Comparison of ENCODE assay signal across 23 cellular contexts in the genomic region with DNA sequence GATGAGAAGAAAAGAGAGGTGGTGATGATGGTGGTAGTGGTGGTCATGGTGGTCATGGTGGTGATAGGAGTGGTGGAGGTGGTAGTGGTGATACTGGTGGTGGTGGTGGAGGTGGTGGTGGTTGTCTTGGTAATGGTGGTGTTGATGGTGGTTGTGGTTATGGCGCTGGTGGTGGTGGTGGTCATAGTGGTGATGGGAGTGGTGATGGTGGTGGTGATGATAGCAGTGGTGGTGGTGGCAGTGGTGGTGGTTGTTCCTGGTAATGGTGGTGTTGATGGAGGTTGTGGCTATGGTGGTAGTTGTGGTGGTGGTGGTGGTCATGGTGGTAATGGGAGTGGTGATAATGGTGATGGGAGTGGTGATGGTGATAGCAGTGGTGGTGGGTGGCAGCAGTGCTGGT. TPM values are rescaled to one million over a fixed set of nuclear protein-coding genes. Genes with fewer than 3 reads are reported as not detected.
DNase-seq lines count a peak whose midpoint lies in the region; ATAC-seq, FAIRE-seq and TF ChIP-seq lines count a peak whose summit lies in the region.
"Had no signal": no experiment of that assay in that cellular context is flagged by ENCODE, and none has a peak within 500 bp of the region (broad histone marks: within the 10 kb centered on the region; RNA-seq: fewer than 3 reads in every experiment).

No MANE protein-coding gene starts in this region.

- H3K27me3 ChIP-seq in HepG2 (ENCODE audit: control insufficient read depth in 1 of 2, insufficient read depth in 2 of 2, low read length in 2 of 2) = no peaks in the 10 kb centered on the region
- H3K27me3 ChIP-seq: BLaER1 had no signal

- CTCF ChIA-PET in activated naive CD4-positive, alpha-beta T cell treated with anti-CD3 and anti-CD28 coated beads, Interleukin-2, amount 10 ng/mL, durations not matched to agents 7 days and 5 days (lab: Charles Lee) = interaction anchor here (0.6 kb wide), 1 partner anchor 102 kb away, joined by 3 read pairs; no protein-coding TSS in a partner anchor
- CTCF ChIA-PET in HepG2 (lab: Yijun Ruan, JAX; ENCODE audit: low intra/inter-chr PET ratio, low total read pairs) = no interaction called here

- H3K4me1 ChIP-seq in HepG2 (ENCODE audit: insufficient read depth, low read length) = no peaks in the 10 kb centered on the region
- H3K4me1 ChIP-seq: BLaER1 had no signal

- no peaks in the 10 kb centered on the region for H3K36me3 ChIP-seq in HepG2 (replicated peaks in 1 of 2; ENCODE audit: control insufficient read depth in 1 of 2, insufficient read depth in 2 of 2, low read length in 2 of 2)
- H3K36me3 ChIP-seq: BLaER1 had no signal

- no peak for TF ChIP-seq RAD21 in HepG2 (CRISPR knock-in tag; IDR thresholded peaks at IDR 0.05)

- no peak overlapping the region for H3K9ac ChIP-seq in HepG2 (ENCODE audit: insufficient read depth, low read depth, low read length)
- H3K9ac ChIP-seq: BLaER1 had no signal

- no TSS peak for BruUV-seq in HepG2 (replicated peaks; lab: Mats Ljungman, UMichigan)

- H3K4me3 Mint-ChIP-seq in activated naive CD4-positive, alpha-beta T cell treated with anti-CD3 and anti-CD28 coated beads, Interleukin-2, amount 10 ng/mL, durations not matched to agents 7 days and 5 days = no peak overlapping the region
- H3K4me3 Mint-ChIP-seq in activated naive CD8-positive, alpha-beta T cell treated with anti-CD3 and anti-CD28 coated beads, Interleukin-2, amount 50 U/mL, for 24 hours = no peak overlapping the region
- H3K4me3 Mint-ChIP-seq in stimulated activated memory B cell treated with anti-CD40 and anti-IgM and Interleukin-4, amounts not matched to agents 10 μg/mL and 1 μg/mL and 100 μg/mL, for 72 hours = no peak overlapping the region
- no peak overlapping the region for H3K4me3 Mint-ChIP-seq in mesothelial cell of epicardium
- H3K4me3 Mint-ChIP-seq: CD14-positive monocyte; CD8-positive, alpha-beta T cell; H9 had no signal

- WGBS in HepG2 (ENCODE audit: low lambda C conversion rate) = 0% methylated on average over 1 of the region's 1 CpG

- no peak for TF ChIP-seq POLR2A in HepG2 (IDR thresholded peaks at IDR 0.05; ENCODE audit: insufficient read depth in 1 of 2, low read depth in 2 of 2, low read length in 2 of 2)

- no peak overlapping the region for H3K27ac ChIP-seq in HepG2 (ENCODE audit: extremely low read length, insufficient read depth, low read length)
- H3K27ac ChIP-seq: BLaER1 had no signal

- no peak for FAIRE-seq in HepG2 (lab: Jason Lieb, UNC)
- FAIRE-seq: GM12891, K562 had no signal

- H3K4me2 ChIP-seq in HepG2 (ENCODE audit: low read depth, low read length) = no peak overlapping the region
- H3K4me2 ChIP-seq: BLaER1 had no signal

- no peak for TF ChIP-seq CTCF in HepG2 (CRISPR knock-in tag; IDR thresholded peaks at IDR 0.05)
- TF ChIP-seq CTCF in mesothelial cell of epicardium (IDR thresholded peaks at IDR 0.05; ENCODE audit: unreplicated experiment) = no peak

- H3K79me2 ChIP-seq in HepG2 (ENCODE audit: insufficient read depth, low read length) = no peaks in the 10 kb centered on the region

- no peaks in the 10 kb centered on the region for H3K27me3 Mint-ChIP-seq in activated naive CD4-positive, alpha-beta T cell treated with anti-CD3 and anti-CD28 coated beads, Interleukin-2, amount 10 ng/mL, durations not matched to agents 7 days and 5 days
- H3K27me3 Mint-ChIP-seq in activated naive CD8-positive, alpha-beta T cell treated with anti-CD3 and anti-CD28 coated beads, Interleukin-2, amount 50 U/mL, for 24 hours = peaks cover 1% of the 10 kb centered on the region
- peaks cover 6% of the 10 kb centered on the region for H3K27me3 Mint-ChIP-seq in stimulated activated memory B cell treated with anti-CD40 and anti-IgM and Interleukin-4, amounts not matched to agents 10 μg/mL and 1 μg/mL and 100 μg/mL, for 72 hours
- H3K27me3 Mint-ChIP-seq in mesothelial cell of epicardium (ENCODE audit: low read depth) = peaks cover 16% of the 10 kb centered on the region

- in situ Hi-C loops in HepG2 (cut with HindIII; ENCODE audit: extremely low pct_ligation_motif_present, low pct_unique_long_range_greater_than_20kb) = no loop called here

- no peaks in the 10 kb centered on the region for H3K36me3 Mint-ChIP-seq in activated naive CD4-positive, alpha-beta T cell treated with anti-CD3 and anti-CD28 coated beads, Interleukin-2, amount 10 ng/mL, durations not matched to agents 7 days and 5 days
- H3K36me3 Mint-ChIP-seq in activated naive CD4-positive, alpha-beta T cell treated with anti-CD3 and anti-CD28 coated beads, Interleukin-2, amount 50 U/mL, for 72 hours = no peaks in the 10 kb centered on the region
- no peaks in the 10 kb centered on the region for H3K36me3 Mint-ChIP-seq in activated naive CD8-positive, alpha-beta T cell treated with anti-CD3 and anti-CD28 coated beads, Interleukin-2, amount 50 U/mL, for 24 hours (ENCODE audit: low read depth)
- no peaks in the 10 kb centered on the region for H3K36me3 Mint-ChIP-seq in stimulated activated memory B cell treated with anti-CD40 and anti-IgM and Interleukin-4, amounts not matched to agents 10 μg/mL and 1 μg/mL and 100 μg/mL, for 72 hours
- H3K36me3 Mint-ChIP-seq in mesothelial cell of epicardium = no peaks in the 10 kb centered on the region
- H3K36me3 Mint-ChIP-seq: CD14-positive monocyte; CD8-positive, alpha-beta T cell had no signal

- no peaks in the 10 kb centered on the region for H3K4me1 Mint-ChIP-seq in activated naive CD4-positive, alpha-beta T cell treated with anti-CD3 and anti-CD28 coated beads, Interleukin-2, amount 10 ng/mL, durations not matched to agents 7 days and 5 days
- H3K4me1 Mint-ChIP-seq in activated naive CD8-positive, alpha-beta T cell treated with anti-CD3 and anti-CD28 coated beads, Interleukin-2, amount 50 U/mL, for 24 hours = peaks cover 1% of the 10 kb centered on the region
- H3K4me1 Mint-ChIP-seq in stimulated activated memory B cell treated with anti-CD40 and anti-IgM and Interleukin-4, amounts not matched to agents 10 μg/mL and 1 μg/mL and 100 μg/mL, for 72 hours = no peaks in the 10 kb centered on the region
- no peaks in the 10 kb centered on the region for H3K4me1 Mint-ChIP-seq in mesothelial cell of epicardium
- H3K4me1 Mint-ChIP-seq: H9 had no signal

- H3K9me3 ChIP-seq in HepG2 (ENCODE audit: low read length) = no peaks in the 10 kb centered on the region
- H3K9me3 ChIP-seq: BLaER1 had no signal

- TF ChIP-seq EP300 in HepG2 (IDR thresholded peaks at IDR 0.05; ENCODE audit: low read depth in 2 of 2, low read length in 2 of 2) (no peak), HepG2 (CRISPR knock-in tag; IDR thresholded peaks at IDR 0.05; ENCODE audit: borderline replicate concordance) (no peak)

- no peak overlapping the region for H3K4me3 ChIP-seq in HepG2 (replicated peaks in 1 of 3; ENCODE audit: insufficient read depth in 1 of 3, low read depth in 2 of 3, low read length in 3 of 3)
- H3K4me3 ChIP-seq: BLaER1, K562 had no signal

- no peaks in the 10 kb centered on the region for H3K9me3 Mint-ChIP-seq in activated naive CD4-positive, alpha-beta T cell treated with anti-CD3 and anti-CD28 coated beads, Interleukin-2, amount 10 ng/mL, durations not matched to agents 7 days and 5 days
- H3K9me3 Mint-ChIP-seq in activated naive CD4-positive, alpha-beta T cell treated with anti-CD3 and anti-CD28 coated beads, Interleukin-2, amount 50 U/mL, for 72 hours = peaks cover 0 to 12% of the 10 kb centered on the region in 2 donors
- H3K9me3 Mint-ChIP-seq in activated naive CD8-positive, alpha-beta T cell treated with anti-CD3 and anti-CD28 coated beads, Interleukin-2, amount 50 U/mL, for 24 hours = no peaks in the 10 kb centered on the region
- peaks cover 6% of the 10 kb centered on the region for H3K9me3 Mint-ChIP-seq in stimulated activated memory B cell treated with anti-CD40 and anti-IgM and Interleukin-4, amounts not matched to agents 10 μg/mL and 1 μg/mL and 100 μg/mL, for 72 hours
- no peaks in the 10 kb centered on the region for H3K9me3 Mint-ChIP-seq in mesothelial cell of epicardium
- H3K9me3 Mint-ChIP-seq: CD8-positive, alpha-beta T cell had no signal

- H4K20me1 ChIP-seq in HepG2 (ENCODE audit: insufficient read depth, low read length) = no peaks in the 10 kb centered on the region
- H4K20me1 ChIP-seq: BLaER1 had no signal

- H3K27ac Mint-ChIP-seq in activated naive CD4-positive, alpha-beta T cell treated with anti-CD3 and anti-CD28 coated beads, Interleukin-2, amount 10 ng/mL, durations not matched to agents 7 days and 5 days = peak overlapping the region; percentile 24
- H3K27ac Mint-ChIP-seq in activated naive CD4-positive, alpha-beta T cell treated with anti-CD3 and anti-CD28 coated beads, Interleukin-2, amount 50 U/mL, for 72 hours = no peak overlapping the region
- H3K27ac Mint-ChIP-seq in activated naive CD8-positive, alpha-beta T cell treated with anti-CD3 and anti-CD28 coated beads, Interleukin-2, amount 50 U/mL, for 24 hours = peak overlapping the region; percentile 68
- H3K27ac Mint-ChIP-seq in stimulated activated memory B cell treated with anti-CD40 and anti-IgM and Interleukin-4, amounts not matched to agents 10 μg/mL and 1 μg/mL and 100 μg/mL, for 72 hours = no peak overlapping the region
- H3K27ac Mint-ChIP-seq in mesothelial cell of epicardium = no peak overlapping the region
- H3K27ac Mint-ChIP-seq: CD14-positive monocyte; CD8-positive, alpha-beta T cell had no signal

- POLR2A ChIA-PET in HepG2 (lab: Yijun Ruan, JAX) = no interaction called here

- no peak for DNase-seq in activated naive CD4-positive, alpha-beta T cell treated with anti-CD3 and anti-CD28 coated beads, Interleukin-2, amount 10 ng/mL, durations not matched to agents 7 days and 5 days
- no peak for DNase-seq in activated naive CD4-positive, alpha-beta T cell treated with anti-CD3 and anti-CD28 coated beads, Interleukin-2, amount 50 U/mL, for 72 hours (ENCODE audit: low spot score in 2 of 2)
- no peak for DNase-seq in activated naive CD8-positive, alpha-beta T cell treated with anti-CD3 and anti-CD28 coated beads, Interleukin-2, amount 50 U/mL, for 24 hours
- no peak for DNase-seq in HepG2 (ENCODE audit: low spot score)
- no peak for DNase-seq in NCI-H1048 (lab: John Stamatoyannopoulos, UW)
- no peak for DNase-seq in mesothelial cell of epicardium (ENCODE audit: low spot score in 2 of 2, unreplicated experiment in 2 of 2)
- DNase-seq: 8988T; Calu3; CD8-positive, alpha-beta T cell; DMS53; DND-41; EL; GOT3; H9 had no signal

- ATAC-seq in activated naive CD4-positive, alpha-beta T cell treated with anti-CD3 and anti-CD28 coated beads, Interleukin-2, amount 50 U/mL, for 72 hours = no peak
- no peak for ATAC-seq in activated naive CD8-positive, alpha-beta T cell treated with anti-CD3 and anti-CD28 coated beads, Interleukin-2, amount 50 U/mL, for 24 hours
- ATAC-seq in HepG2 (no peak), HG02884 (IDR thresholded peaks at IDR 0.05; ENCODE audit: unreplicated experiment) (no peak)
- ATAC-seq in stimulated activated memory B cell treated with anti-CD40 and anti-IgM and Interleukin-4, amounts not matched to agents 10 μg/mL and 1 μg/mL and 100 μg/mL, for 72 hours = peak; percentile 16
- ATAC-seq: CD8-positive, alpha-beta T cell; K562 had no signal

- H2AFZ ChIP-seq in HepG2 (ENCODE audit: low read length) = no peak overlapping the region

- intact Hi-C loops in HepG2 (cut with micrococcal nuclease; ENCODE audit: unreplicated experiment) = loop anchor here (10.0 kb wide), 1 partner anchor 189 kb away; no protein-coding TSS in a partner anchor

RNA-seq across cellular contexts. Expression of gene HAO1, which starts 36.8 kb away (rescaled TPM):
- not detected for total RNA-seq in activated naive CD4-positive, alpha-beta T cell treated with anti-CD3 and anti-CD28 coated beads, Interleukin-2, amount 50 U/mL, for 72 hours
- not detected in 2 replicates for total RNA-seq in HepG2 (2016; rRNA removed; fragmentation: Illumina TruSeq; extraction: Trizol)
- not detected in 2 replicates for total RNA-seq in HepG2 (2016; cell fraction: cytosol; rRNA removed; fragmentation: Illumina TruSeq; extraction: Trizol; ENCODE audit: low read depth)
- not detected in 2 replicates for total RNA-seq in HepG2 (2016; cell fraction: insoluble cytoplasmic fraction; rRNA removed; fragmentation: Illumina TruSeq; extraction: Trizol)
- not detected in 2 replicates for total RNA-seq in HepG2 (2016; cell fraction: membrane; rRNA removed; fragmentation: Illumina TruSeq; extraction: Trizol)
- total RNA-seq in HepG2 (2016; cell fraction: nucleus; rRNA removed; fragmentation: Illumina TruSeq; extraction: Trizol) = not detected in 2 replicates
- 0.03 TPM in 1 of 2 replicates, not detected in the other for polyA plus RNA-seq in HepG2 (2011; rRNA removed)
- polyA plus RNA-seq in HepG2 (2011; cell fraction: cytosol; rRNA removed) = not detected in 2 replicates
- not detected in 2 replicates for polyA plus RNA-seq in HepG2 (2011; cell fraction: nucleus; rRNA removed)
- polyA plus RNA-seq in HepG2 (2012) = not detected in 2 replicates
- polyA plus RNA-seq in HepG2 (2016; cell fraction: cytosol; fragmentation: Illumina TruSeq; extraction: Trizol; ENCODE audit: low read depth) = not detected in 2 replicates
- polyA plus RNA-seq in HepG2 (2016; cell fraction: insoluble cytoplasmic fraction; fragmentation: Illumina TruSeq; extraction: Trizol; ENCODE audit: low read depth) = not detected in 2 replicates
- not detected in 2 replicates for polyA plus RNA-seq in HepG2 (2016; cell fraction: membrane; fragmentation: Illumina TruSeq; extraction: Trizol; ENCODE audit: low read depth)
- not detected in 2 replicates for polyA plus RNA-seq in HepG2 (2016; cell fraction: nucleus; fragmentation: Illumina TruSeq; extraction: Trizol; ENCODE audit: insufficient read depth, low read depth)
- polyA minus RNA-seq in HepG2 (2011; rRNA and poly(A)+ RNA removed; ENCODE audit: low replicate concordance) = not detected in 2 replicates
- not detected in 2 replicates for polyA minus RNA-seq in HepG2 (2011; cell fraction: cytosol; rRNA and poly(A)+ RNA removed)
- not detected in 2 replicates for polyA minus RNA-seq in HepG2 (2011; cell fraction: nucleus; rRNA and poly(A)+ RNA removed)
- total RNA-seq in mesothelial cell of epicardium = not detected in 3 replicates
- total RNA-seq: A673; Calu3; CD8-positive, alpha-beta T cell; G401; H9; K562 had no signal
- polyA plus RNA-seq: AG04450, CD14-positive monocyte, K562 had no signal

Comparison
In these comparisons a context has a peak if more than half of its experiments do, and no peak if none do; other contexts are left out.
1. H3K27ac Mint-ChIP-seq: peak in activated naive CD4-positive, alpha-beta T cell treated with anti-CD3 and anti-CD28 coated beads, Interleukin-2, amount 10 ng/mL, durations not matched to agents 7 days and 5 days (single experiment) and activated naive CD8-positive, alpha-beta T cell treated with anti-CD3 and anti-CD28 coated beads, Interleukin-2, amount 50 U/mL, for 24 hours (single experiment); none in activated naive CD4-positive, alpha-beta T cell treated with anti-CD3 and anti-CD28 coated beads, Interleukin-2, amount 50 U/mL, for 72 hours (0 of 2), stimulated activated memory B cell treated with anti-CD40 and anti-IgM and Interleukin-4, amounts not matched to agents 10 μg/mL and 1 μg/mL and 100 μg/mL, for 72 hours (single experiment) and mesothelial cell of epicardium (single experiment).